ENCODE assay signal across 8 cellular contexts in the genomic region with DNA sequence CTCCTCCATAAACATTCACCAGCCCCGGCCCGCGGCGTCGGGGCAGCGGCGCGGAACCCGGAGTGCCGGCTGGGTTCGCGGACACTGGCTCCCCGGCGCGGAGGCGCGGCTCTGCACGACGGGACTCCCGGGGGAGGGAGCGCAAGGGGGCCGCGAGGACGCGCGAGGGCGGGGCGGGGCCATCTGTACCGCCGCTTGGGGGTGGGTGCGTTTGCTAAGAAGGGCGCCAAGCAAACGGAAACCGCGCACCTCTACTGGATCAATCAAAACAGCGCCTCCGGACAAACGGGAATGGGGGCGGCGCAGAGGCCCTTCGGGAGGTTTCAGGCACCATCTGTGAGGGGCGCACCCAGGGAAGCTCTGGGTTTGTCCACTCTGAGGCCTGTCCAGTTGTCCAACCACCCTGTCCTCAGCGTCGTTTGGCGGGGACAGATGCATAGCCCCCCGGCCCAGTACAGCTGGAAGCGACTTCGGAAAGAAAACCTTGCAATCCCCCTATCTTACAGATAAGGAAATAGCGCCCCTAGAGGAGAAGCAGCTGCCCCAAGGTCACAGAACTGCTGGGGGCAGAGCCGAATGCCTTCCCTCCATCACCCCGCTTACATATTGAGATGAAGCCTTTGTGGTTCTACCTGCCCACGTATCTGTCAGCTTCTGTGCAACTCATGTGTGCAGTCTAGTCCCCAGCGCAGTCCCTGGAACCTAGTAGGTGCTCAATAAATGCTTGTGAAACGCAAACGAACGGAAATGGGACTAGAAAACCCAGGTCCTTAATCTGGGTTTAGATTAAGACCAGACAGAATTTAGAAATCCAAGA. TPM values are rescaled to one million over a fixed set of nuclear protein-coding genes. Genes with fewer than 3 reads are reported as not detected.
DNase-seq lines count a peak whose midpoint lies in the region; ATAC-seq and TF ChIP-seq lines count a peak whose summit lies in the region.

No MANE protein-coding gene starts in this region.

- DNase-seq in SIG-M5 treated with dmso at 0.1 percent for 504 hours (lab: John Stamatoyannopoulos, UW; ENCODE audit: unreplicated experiment) (peak; percentile 71), SIG-M5 (lab: John Stamatoyannopoulos, UW) (no peak), RWPE1 (ENCODE audit: low spot score) (peak; percentile 68), foreskin keratinocyte (peak in 1 of 2 donors; percentile 15), superior temporal gyrus (ENCODE audit: extremely low spot score) (peak; percentile 65)
- DNase-seq in activated T-helper 9 cell treated with anti-CD3 and anti-CD28 coated beads, Interleukin-2, amount 50 U/mL, for 16 hours (ENCODE audit: low read depth): peak; percentile 37

- WGBS in HUES64: 3% methylated on average over 56 of the region's 56 CpGs

- TF ChIP-seq CTCF in RWPE1 (conservative IDR thresholded peaks at IDR 0.05; ENCODE audit: low read depth): peak; percentile 77
- TF ChIP-seq CTCF in foreskin keratinocyte (conservative IDR thresholded peaks at IDR 0.05): peak; percentile 70
- no peak for TF ChIP-seq CTCF in neutrophil (IDR thresholded peaks at IDR 0.05)

- POLR2A ChIA-PET in RWPE1 (lab: Yijun Ruan, JAX; ENCODE audit: low non-redundant PET): interaction anchor here (0.5 kb wide), 1 partner anchor 118 kb away, joined by 3 read pairs; no protein-coding TSS in a partner anchor

- H3K36me3 ChIP-seq in HUES64 (ENCODE audit: insufficient read depth, low read length): no peaks in the 10 kb centered on the region
- no peaks in the 10 kb centered on the region for H3K36me3 ChIP-seq in neutrophil

- H3K9ac ChIP-seq in HUES64 (ENCODE audit: low read depth, low read length): no peak overlapping the region

- H3K27me3 ChIP-seq in HUES64 (ENCODE audit: insufficient read depth, low read length) (peaks cover 36% of the 10 kb centered on the region), foreskin keratinocyte (peaks cover 87% of the 10 kb centered on the region), neutrophil (peaks cover 100% of the 10 kb centered on the region)

- CTCF ChIA-PET in RWPE1 (lab: Yijun Ruan, JAX): interaction anchor here (0.5 to 2.9 kb wide), 28 partner anchors 9 to 606 kb away, joined by 3 to 31 read pairs (median 4); partner anchors contain the start of gene SLIT1

- peak; percentile 83 for ATAC-seq in foreskin keratinocyte

- H3K9me3 ChIP-seq in HUES64 (ENCODE audit: insufficient read depth, low read depth, low read length) (no peaks in the 10 kb centered on the region), neutrophil (no peaks in the 10 kb centered on the region)

- H3K4me3 ChIP-seq in HUES64 (ENCODE audit: low read length) (peak overlapping the region; percentile 71), neutrophil (ENCODE audit: low read depth in 1 of 2, low read length in 1 of 2) (peak overlapping the region; percentile 29 to 39)

- H3K4me1 ChIP-seq in HUES64 (ENCODE audit: insufficient read depth, low read length): 0 out of 2 replicates have a peak, but pooled peaks cover 10% of the 10 kb centered on the region
- no peaks in the 10 kb centered on the region for H3K4me1 ChIP-seq in foreskin keratinocyte
- H3K4me1 ChIP-seq in neutrophil (ENCODE audit: control insufficient read depth in 1 of 2, insufficient read depth in 1 of 2, low read depth in 1 of 2, low read length in 1 of 2): peaks cover 6 to 8% of the 10 kb centered on the region in 2 experiments

- H3K27ac ChIP-seq in HUES64 (ENCODE audit: low read depth, low read length) (no peak overlapping the region), RWPE1 (no peak overlapping the region), foreskin keratinocyte (no peak overlapping the region), neutrophil (no peak overlapping the region)

RNA-seq across cellular contexts. Expression of gene SLIT1, which starts 10.7 kb away (rescaled TPM):
- 0.70 TPM for polyA plus RNA-seq in HUES64 (2013, experiment 1 of 2)
- polyA plus RNA-seq in HUES64 (2013, experiment 2 of 2): 1.7 TPM
- total RNA-seq in foreskin keratinocyte: not detected in 2 replicates
- 0.02 TPM in 1 of 2 replicates, not detected in the other for polyA plus RNA-seq in foreskin keratinocyte
